8 cellular contexts compared by ENCODE assay signal in the genomic region with DNA sequence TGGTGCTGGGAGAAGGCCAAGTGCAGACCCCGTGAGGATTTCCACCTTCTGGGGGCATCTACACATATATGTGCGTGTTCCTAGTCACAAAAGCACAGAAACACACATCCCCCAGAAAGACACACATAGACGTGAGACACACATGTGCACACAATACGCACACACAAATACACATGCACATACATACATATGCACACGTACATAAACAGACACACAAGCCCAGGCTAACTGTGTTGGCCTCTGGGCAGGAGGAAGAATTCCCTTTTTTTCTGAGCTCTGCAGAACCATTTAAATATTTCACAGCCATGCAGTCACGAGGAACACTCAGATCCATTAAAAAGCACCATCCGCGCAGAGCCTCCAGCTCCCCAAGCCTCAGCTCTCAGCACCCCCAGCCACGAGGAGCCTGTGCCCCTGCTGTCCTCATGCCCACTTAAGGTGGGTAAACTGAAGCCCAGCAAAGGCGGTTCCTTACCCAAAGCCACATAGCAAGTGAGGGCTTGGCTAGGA. TPM values are rescaled to one million over a fixed set of nuclear protein-coding genes. Genes with fewer than 3 reads are reported as not detected.
A peak's percentile ranks its signal among the peaks of the same experiment; 100 is the strongest.
DNase-seq lines count a peak whose midpoint lies in the region; ATAC-seq and TF ChIP-seq lines count a peak whose summit lies in the region.
"Had no signal": no experiment of that assay in that cellular context is flagged by ENCODE, and none has a peak within 500 bp of the region (broad histone marks: within the 10 kb centered on the region; RNA-seq: fewer than 3 reads in every experiment).

No MANE protein-coding gene starts in this region.

- intact Hi-C loops in CD4-positive, alpha-beta T cell (cut with DNase I, micrococcal nuclease): no loop called here

- no peak overlapping the region for H3K27ac ChIP-seq in CD4-positive, alpha-beta T cell (ENCODE audit: low read depth, low read length)
- no peak overlapping the region for H3K27ac ChIP-seq in neural progenitor cell

- H3K27ac Mint-ChIP-seq in CD4-positive, alpha-beta T cell: peak overlapping the region; percentile 81
- peak overlapping the region; percentile 91 for H3K27ac Mint-ChIP-seq in central memory CD8-positive, alpha-beta T cell (ENCODE audit: low read depth)
- H3K27ac Mint-ChIP-seq in neural progenitor cell: peak overlapping the region; percentile 93

- peaks cover 20% of the 10 kb centered on the region for H3K36me3 Mint-ChIP-seq in CD4-positive, alpha-beta T cell (ENCODE audit: low read depth)
- H3K36me3 Mint-ChIP-seq in central memory CD8-positive, alpha-beta T cell (ENCODE audit: insufficient read depth): peaks cover 38% of the 10 kb centered on the region
- peaks cover 3% of the 10 kb centered on the region for H3K36me3 Mint-ChIP-seq in neural progenitor cell

- H3K27me3 Mint-ChIP-seq in CD4-positive, alpha-beta T cell: no peaks in the 10 kb centered on the region
- no peaks in the 10 kb centered on the region for H3K27me3 Mint-ChIP-seq in central memory CD8-positive, alpha-beta T cell
- H3K27me3 Mint-ChIP-seq in neural progenitor cell (ENCODE audit: insufficient read depth, low read depth): no peaks in the 10 kb centered on the region

- H3F3A ChIP-seq in neural progenitor cell (ENCODE audit: low read depth): no peaks in the 10 kb centered on the region

- H3K36me3 ChIP-seq in neural progenitor cell: no peaks in the 10 kb centered on the region

- no peak for TF ChIP-seq CTCF in CD4-positive, alpha-beta T cell (IDR thresholded peaks at IDR 0.05)
- TF ChIP-seq CTCF in neural progenitor cell (IDR thresholded peaks at IDR 0.05): no peak

- H3K27me3 ChIP-seq in CD4-positive, alpha-beta T cell (ENCODE audit: control insufficient read depth, insufficient read depth, low read length): no peaks in the 10 kb centered on the region
- no peaks in the 10 kb centered on the region for H3K27me3 ChIP-seq in neural progenitor cell

- peaks cover 20% of the 10 kb centered on the region for H3K4me1 ChIP-seq in neural progenitor cell

- POLR2A ChIA-PET in CD4-positive, alpha-beta T cell (lab: Charles Lee): interaction anchor here (0.9 to 2.8 kb wide), 3 partner anchors 15 to 64 kb away, joined by 3 to 9 read pairs (median 3); no protein-coding TSS in a partner anchor

- H3K9me3 ChIP-seq in CD4-positive, alpha-beta T cell (ENCODE audit: control insufficient read depth, low read length): no peaks in the 10 kb centered on the region
- no peaks in the 10 kb centered on the region for H3K9me3 ChIP-seq in neural progenitor cell (ENCODE audit: low read depth)

- H3K9me3 Mint-ChIP-seq in CD4-positive, alpha-beta T cell: no peaks in the 10 kb centered on the region
- no peaks in the 10 kb centered on the region for H3K9me3 Mint-ChIP-seq in central memory CD8-positive, alpha-beta T cell
- H3K9me3 Mint-ChIP-seq in neural progenitor cell: no peaks in the 10 kb centered on the region

- peaks cover 83% of the 10 kb centered on the region for H3K4me1 Mint-ChIP-seq in CD4-positive, alpha-beta T cell (ENCODE audit: low read depth)
- peaks cover 61% of the 10 kb centered on the region for H3K4me1 Mint-ChIP-seq in central memory CD8-positive, alpha-beta T cell
- H3K4me1 Mint-ChIP-seq in neural progenitor cell: peaks cover 33% of the 10 kb centered on the region

- no peak for ATAC-seq in CD4-positive, alpha-beta T cell (ENCODE audit: poor library complexity)
- ATAC-seq in central memory CD8-positive, alpha-beta T cell (replicated peaks; ENCODE audit: extremely low read depth, poor library complexity, severe bottlenecking): no peak
- ATAC-seq in GM18858 (IDR thresholded peaks at IDR 0.05; ENCODE audit: unreplicated experiment) (no peak), GM18505 (IDR thresholded peaks at IDR 0.05; ENCODE audit: unreplicated experiment) (no peak)

- no peaks in the 10 kb centered on the region for H3K79me2 ChIP-seq in neural progenitor cell (ENCODE audit: low read depth)

- no peak overlapping the region for H3K4me3 ChIP-seq in neural progenitor cell

- no peak overlapping the region for H3K4me2 ChIP-seq in neural progenitor cell

- CTCF ChIA-PET in CD4-positive, alpha-beta T cell (lab: Charles Lee): interaction anchor here (0.9 to 1.3 kb wide), 2 partner anchors 10 to 20 kb away, joined by 3 to 4 read pairs; no protein-coding TSS in a partner anchor

- TF ChIP-seq POLR2A in GM18505 (IDR thresholded peaks at IDR 0.05; ENCODE audit: borderline replicate concordance, extremely low read depth, insufficient read depth, insufficient read length): no peak

- no peak overlapping the region for H3K9ac ChIP-seq in neural progenitor cell

- DNase-seq in 8988T (peak; percentile 10), neural progenitor cell (ENCODE audit: low spot score) (no peak)
- DNase-seq in CD4-positive, alpha-beta T cell: no peak
- no peak for DNase-seq in central memory CD8-positive, alpha-beta T cell (ENCODE audit: low spot score in 2 of 2)
- no peak for DNase-seq in activated CD8-positive, alpha-beta memory T cell treated with anti-CD3 and anti-CD28 coated beads for 24 hours
- DNase-seq: NCI-H1092 had no signal

- peak overlapping the region; percentile 18 for H3K4me3 Mint-ChIP-seq in CD4-positive, alpha-beta T cell
- peak overlapping the region; percentile 28 for H3K4me3 Mint-ChIP-seq in central memory CD8-positive, alpha-beta T cell
- H3K4me3 Mint-ChIP-seq in neural progenitor cell: peak overlapping the region; percentile 65

- peaks cover 4% of the 10 kb centered on the region for H4K20me1 ChIP-seq in neural progenitor cell (ENCODE audit: low read depth)

- H2AFZ ChIP-seq in neural progenitor cell (replicated peaks): no peak overlapping the region

RNA-seq across cellular contexts. Expression of a gene that starts 5.3 kb away (rescaled TPM):
- 10 to 100 TPM; 87.8 to 87.9 TPM for total RNA-seq in CD4-positive, alpha-beta T cell
- total RNA-seq in neural progenitor cell (ENCODE audit: low replicate concordance): 3.9 and 27.3 TPM in 2 replicates

RNA-seq across cellular contexts. Expression of a gene that starts 32.8 kb away (rescaled TPM):
- total RNA-seq in CD4-positive, alpha-beta T cell: 10 to 100 TPM; 38.8 to 39.2 TPM
- total RNA-seq in neural progenitor cell (ENCODE audit: low replicate concordance): 12.3 and 33.4 TPM in 2 replicates

RNA-seq across cellular contexts. Expression of a gene that starts 55.2 kb away (rescaled TPM):
- under 1 TPM; 0.19 to 0.22 TPM for total RNA-seq in CD4-positive, alpha-beta T cell
- 6.2 and 16.7 TPM in 2 replicates for total RNA-seq in neural progenitor cell (ENCODE audit: low replicate concordance)
